Comparison of ENCODE assay signal across 1 cellular context in the genomic region with DNA sequence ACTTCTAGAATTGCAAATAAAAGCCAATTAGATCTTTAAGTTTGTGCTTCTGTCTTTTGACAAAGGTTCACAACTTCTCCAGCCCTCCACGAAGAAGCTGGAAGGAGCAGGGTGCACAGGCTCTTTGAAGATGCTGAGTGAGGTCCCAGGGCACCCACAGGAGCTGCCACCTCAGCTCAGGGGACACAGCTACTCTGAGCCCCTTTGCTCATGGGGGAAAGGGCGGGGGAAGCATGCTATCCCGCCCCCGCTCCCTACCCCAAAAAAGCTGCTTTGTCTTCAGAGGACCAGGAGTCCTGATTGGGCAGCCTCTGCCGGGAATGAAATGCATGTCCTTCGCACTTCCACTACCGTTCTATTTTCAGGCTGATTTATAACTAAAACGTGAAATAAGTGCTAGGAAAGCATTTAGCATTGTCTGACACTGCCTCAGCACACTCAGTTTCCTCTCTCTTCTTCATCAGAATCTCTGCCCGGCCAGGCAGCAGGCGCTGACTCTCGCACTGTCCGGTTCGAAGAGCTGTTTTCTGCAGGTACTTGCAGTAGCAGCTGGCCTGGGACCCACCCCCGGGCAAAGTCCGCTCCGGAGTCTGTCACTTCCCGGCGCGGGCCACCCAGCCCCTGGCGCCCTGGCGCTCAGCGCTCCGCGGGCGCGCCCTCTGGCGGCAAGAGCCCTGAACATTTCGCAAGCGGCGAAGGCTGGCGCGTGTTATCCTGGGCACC.
A peak's percentile ranks its signal among the peaks of the same experiment; 100 is the strongest.
TF ChIP-seq lines count a peak whose summit lies in the region.

No MANE protein-coding gene starts in this region.

TF ChIP-seq in IMR-90, 13 proteins besides CTCF, POLR2A, EP300 and RAD21:
- TF ChIP-seq RFX5 (IDR thresholded peaks at IDR 0.05; ENCODE audit: low read depth, low read length) (no peak), CHD1 (IDR thresholded peaks at IDR 0.05; ENCODE audit: low read depth, low read length) (no peak), BHLHE40 (IDR thresholded peaks at IDR 0.05; ENCODE audit: low read depth, low read length) (no peak), SMC3 (IDR thresholded peaks at IDR 0.05; ENCODE audit: low read depth, low read length) (peak; percentile 88), NFE2L2 (IDR thresholded peaks at IDR 0.05; ENCODE audit: low read depth, low read length) (no peak), FOS (IDR thresholded peaks at IDR 0.05; ENCODE audit: low read depth, low read length) (no peak), CEBPB (IDR thresholded peaks at IDR 0.05; ENCODE audit: low read depth, low read length) (peak; percentile 96), MAZ (IDR thresholded peaks at IDR 0.05; ENCODE audit: borderline replicate concordance, low read depth, low read length) (no peak), RCOR1 (IDR thresholded peaks at IDR 0.05; ENCODE audit: insufficient replicate concordance, low read length) (no peak), MXI1 (IDR thresholded peaks at IDR 0.05; ENCODE audit: borderline replicate concordance, low read depth, low read length) (peak; percentile 47; the same call in 1 of the 2 replicates), MAFK (IDR thresholded peaks at IDR 0.05; ENCODE audit: low read depth, low read length) (no peak), ELK1 (IDR thresholded peaks at IDR 0.05; ENCODE audit: borderline replicate concordance, low read depth, low read length) (no peak)
- TF ChIP-seq, protein P1, sequence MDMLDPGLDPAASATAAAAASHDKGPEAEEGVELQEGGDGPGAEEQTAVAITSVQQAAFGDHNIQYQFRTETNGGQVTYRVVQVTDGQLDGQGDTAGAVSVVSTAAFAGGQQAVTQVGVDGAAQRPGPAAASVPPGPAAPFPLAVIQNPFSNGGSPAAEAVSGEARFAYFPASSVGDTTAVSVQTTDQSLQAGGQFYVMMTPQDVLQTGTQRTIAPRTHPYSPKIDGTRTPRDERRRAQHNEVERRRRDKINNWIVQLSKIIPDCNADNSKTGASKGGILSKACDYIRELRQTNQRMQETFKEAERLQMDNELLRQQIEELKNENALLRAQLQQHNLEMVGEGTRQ (IDR thresholded peaks at IDR 0.05; ENCODE audit: low read depth, low read length), result no peak
